Comparison of ENCODE assay signal across 28 cellular contexts in genomic region chr10:132480356-132480755, GRCh38. TPM values are rescaled to one million over a fixed set of nuclear protein-coding genes. Genes with fewer than 3 reads are reported as not detected.
DNase-seq lines count a peak whose midpoint lies in the region; ATAC-seq, FAIRE-seq and TF ChIP-seq lines count a peak whose summit lies in the region.
"Had no signal": no experiment of that assay in that cellular context is flagged by ENCODE, and none has a peak within 500 bp of the region (broad histone marks: within the 10 kb centered on the region; RNA-seq: fewer than 3 reads in every experiment).

No MANE protein-coding gene starts in this region.

- H2BK15ac ChIP-seq in neuronal stem cell (ENCODE audit: low read length): no peak overlapping the region
- H2BK15ac ChIP-seq in H9 (ENCODE audit: low read depth, low read length): no peak overlapping the region

- no peak overlapping the region for H4K91ac ChIP-seq in neuronal stem cell (ENCODE audit: low read depth, low read length, poor library complexity)
- H4K91ac ChIP-seq in H9 (ENCODE audit: insufficient read length, low read depth, low read length): no peak overlapping the region

- no peak overlapping the region for H3K4me3 Mint-ChIP-seq in CD14-positive monocyte
- no peak overlapping the region for H3K4me3 Mint-ChIP-seq in H9
- H3K4me3 Mint-ChIP-seq: activated CD8-positive, alpha-beta T cell treated with anti-CD3 and anti-CD28 coated beads, Interleukin-2, amount 10 ng/mL, durations not matched to agents 7 days and 5 days; endodermal cell had no signal

- H3K23me2 ChIP-seq in H9 (ENCODE audit: insufficient read length, low read depth, low read length, poor library complexity, severe bottlenecking): no peaks in the 10 kb centered on the region

- H3K4ac ChIP-seq in neuronal stem cell (ENCODE audit: low read length) (no peak overlapping the region), H9 (ENCODE audit: low read depth, low read length) (no peak overlapping the region)

- no peaks in the 10 kb centered on the region for H3K27me3 ChIP-seq in bronchial epithelial cell (ENCODE audit: control insufficient read depth, insufficient read depth, low read length)
- H3K27me3 ChIP-seq in neuronal stem cell (ENCODE audit: control insufficient read depth in 3 of 3, insufficient read depth in 3 of 3, low read depth in 1 of 3, low read length in 3 of 3): no peaks in the 10 kb centered on the region
- no peaks in the 10 kb centered on the region; the same call in 1 of the 2 replicates for H3K27me3 ChIP-seq in H9 (ENCODE audit: insufficient read depth, low read length)
- H3K27me3 ChIP-seq: Peyer's patch had no signal

- no peaks in the 10 kb centered on the region for H3K36me3 ChIP-seq in bronchial epithelial cell (ENCODE audit: control insufficient read depth, insufficient read depth, low read length)
- H3K36me3 ChIP-seq in neuronal stem cell (replicated peaks in 1 of 2; ENCODE audit: control insufficient read depth in 2 of 2, insufficient read depth in 2 of 2, low read length in 2 of 2): no peaks in the 10 kb centered on the region
- H3K36me3 ChIP-seq: BE2C, breast epithelium, Peyer's patch had no signal

- H2BK12ac ChIP-seq in neuronal stem cell (ENCODE audit: low read length) (no peak overlapping the region), H9 (ENCODE audit: insufficient read length, low read depth, low read length) (no peak overlapping the region)

- DNase-seq in cardiac septum (ENCODE audit: low spot score): peak; percentile 50
- no peak for DNase-seq in left ventricle myocardium superior
- DNase-seq in bronchial epithelial cell (ENCODE audit: low read depth): peak; percentile 43
- DNase-seq in neuronal stem cell (ENCODE audit: low spot score): no peak
- no peak for DNase-seq in amniotic stem cell (lab: John Stamatoyannopoulos, UW)
- no peak for DNase-seq in CD14-positive monocyte (ENCODE audit: low spot score)
- DNase-seq in DMS53 (lab: John Stamatoyannopoulos, UW): no peak
- DNase-seq in H9: no peak
- DNase-seq: activated CD4-positive, CD25-positive, alpha-beta regulatory T cell treated with anti-CD3 and anti-CD28 coated beads, Interleukin-2, amount 50 U/mL, for 72 hours; activated CD8-positive, alpha-beta T cell treated with anti-CD3 and anti-CD28 coated beads, Interleukin-2, amount 10 ng/mL, durations not matched to agents 7 days and 5 days; activated naive CD4-positive, alpha-beta T cell; BE2C; cortex of kidney; DND-41; endodermal cell; kidney glomerular epithelial cell; mesenchymal stem cell; NCI-H1417 treated with DMSO at 0.1 percent for 48 hours; NCI-H510A treated with DMSO at 0.1 percent for 48 hours; NK-92 treated with Interleukin-12 subunit alpha and Interleukin-12 subunit beta, amount 100 ng/mL, for 24 hours; substantia nigra had no signal

- H3K27ac ChIP-seq in neuronal stem cell (replicated peaks; ENCODE audit: low read length) (no peak overlapping the region), H9 (ENCODE audit: insufficient read length, low read depth, low read length) (no peak overlapping the region)
- H3K27ac ChIP-seq: breast epithelium, HL-60, Peyer's patch had no signal

- H2BK5ac ChIP-seq in neuronal stem cell (ENCODE audit: low read length): no peak overlapping the region
- H2BK5ac ChIP-seq in H9 (ENCODE audit: insufficient read length, low read length): no peak overlapping the region

- no peak for ATAC-seq in left ventricle myocardium superior
- ATAC-seq: activated CD8-positive, alpha-beta T cell treated with anti-CD3 and anti-CD28 coated beads, Interleukin-2, amount 10 ng/mL, durations not matched to agents 7 days and 5 days; HCT116 had no signal

- peak; percentile 81 for FAIRE-seq in bronchial epithelial cell (lab: Jason Lieb, UNC)
- FAIRE-seq: GM19239, TTC549 had no signal

- no peak overlapping the region for H2BK20ac ChIP-seq in H9 (ENCODE audit: low read depth, low read length, poor library complexity, severe bottlenecking)

- H3K4me3 ChIP-seq in bronchial epithelial cell (ENCODE audit: low read depth, low read length) (no peak overlapping the region), neuronal stem cell (ENCODE audit: low read length in 2 of 2) (no peak overlapping the region)
- H3K4me3 ChIP-seq: breast epithelium, Peyer's patch, smooth muscle cell had no signal

- peaks cover 0 to 4% of the 10 kb centered on the region in 2 donors for H3K9me3 ChIP-seq in neuronal stem cell (replicated peaks in 1 of 2; ENCODE audit: control insufficient read depth in 2 of 2, insufficient read depth in 1 of 2, low read depth in 1 of 2, low read length in 2 of 2)
- H3K9me3 ChIP-seq in H9 (ENCODE audit: control insufficient read depth, low read depth, low read length): no peaks in the 10 kb centered on the region
- H3K9me3 ChIP-seq: BE2C, breast epithelium, Peyer's patch had no signal

- H4K5ac ChIP-seq in H9 (ENCODE audit: insufficient read length, low read depth, low read length): no peak overlapping the region

- H3K23ac ChIP-seq in neuronal stem cell (ENCODE audit: low read depth, low read length, poor library complexity) (no peak overlapping the region), H9 (ENCODE audit: insufficient read length, low read depth, low read length) (no peak overlapping the region)

- TF ChIP-seq CTCF in bronchial epithelial cell (IDR thresholded peaks at IDR 0.05; ENCODE audit: insufficient read depth, low read length, severe bottlenecking): no peak
- TF ChIP-seq CTCF in CD14-positive monocyte (IDR thresholded peaks at IDR 0.05): no peak
- TF ChIP-seq CTCF in H9 (conservative IDR thresholded peaks at IDR 0.05): no peak

- H3K9ac ChIP-seq in neuronal stem cell (ENCODE audit: low read depth, low read length, poor library complexity) (no peak overlapping the region), H9 (ENCODE audit: extremely low read depth, insufficient read length, low read length) (no peak overlapping the region)

- H2AK5ac ChIP-seq in neuronal stem cell (ENCODE audit: low read depth, low read length): peak overlapping the region; percentile 24
- H2AK5ac ChIP-seq in H9 (ENCODE audit: insufficient read length, low read length): no peak overlapping the region

- no peaks in the 10 kb centered on the region for H3K9me3 Mint-ChIP-seq in CD14-positive monocyte
- peaks cover 0 to 5% of the 10 kb centered on the region in 2 experiments; a peak in 2 of 5 replicates for H3K9me3 Mint-ChIP-seq in H9

- H3K4me2 ChIP-seq in neuronal stem cell (ENCODE audit: insufficient read depth, low read length, poor library complexity, severe bottlenecking): no peak overlapping the region
- H3K4me2 ChIP-seq in H9 (ENCODE audit: insufficient read depth, insufficient read length, low read length): no peak overlapping the region
- H3K4me2 ChIP-seq: smooth muscle cell had no signal

- H3K4me1 Mint-ChIP-seq in CD14-positive monocyte: no peaks in the 10 kb centered on the region
- peaks cover 17 to 20% of the 10 kb centered on the region in 2 experiments for H3K4me1 Mint-ChIP-seq in H9
- H3K4me1 Mint-ChIP-seq: endodermal cell had no signal

- H3K56ac ChIP-seq in H9 (ENCODE audit: insufficient read length, low read depth, low read length): no peak overlapping the region

- H3K14ac ChIP-seq in neuronal stem cell (ENCODE audit: low read length) (no peak overlapping the region), H9 (ENCODE audit: insufficient read depth, low read length) (no peak overlapping the region)

- H3K27me3 Mint-ChIP-seq in CD14-positive monocyte (ENCODE audit: low read depth in 3 of 3) (peaks cover 9 to 18% (median 13%) of the 10 kb centered on the region in 3 donors), H9 (ENCODE audit: low read depth) (peaks cover 20% of the 10 kb centered on the region)

- H4K20me1 ChIP-seq in H9 (ENCODE audit: control insufficient read depth, insufficient read depth, insufficient read length): no peaks in the 10 kb centered on the region

- H3K79me2 ChIP-seq in H9 (ENCODE audit: insufficient read depth, low read length): no peaks in the 10 kb centered on the region

- intact Hi-C loops in cardiac septum (cut with DNase I) (no loop called here), left ventricle myocardium superior (cut with micrococcal nuclease) (no loop called here), CD14-positive monocyte (cut with micrococcal nuclease) (no loop called here)

- H3K27ac Mint-ChIP-seq in CD14-positive monocyte: no peak overlapping the region
- no peak overlapping the region; a peak in 1 of 7 replicates for H3K27ac Mint-ChIP-seq in H9
- H3K27ac Mint-ChIP-seq: activated CD8-positive, alpha-beta T cell treated with anti-CD3 and anti-CD28 coated beads, Interleukin-2, amount 10 ng/mL, durations not matched to agents 7 days and 5 days; endodermal cell had no signal

- H2BK120ac ChIP-seq in neuronal stem cell (ENCODE audit: low read depth, low read length) (no peak overlapping the region), H9 (ENCODE audit: low read depth, low read length, poor library complexity, severe bottlenecking) (no peak overlapping the region)

- H3K79me1 ChIP-seq in neuronal stem cell (ENCODE audit: low read depth, low read length) (peaks cover 1% of the 10 kb centered on the region), H9 (ENCODE audit: insufficient read depth, low read depth, low read length, poor library complexity, severe bottlenecking) (no peaks in the 10 kb centered on the region)

- H3K18ac ChIP-seq in neuronal stem cell (ENCODE audit: low read length) (no peak overlapping the region), H9 (ENCODE audit: insufficient read length, low read depth, low read length) (no peak overlapping the region)

- peaks cover 16 to 24% of the 10 kb centered on the region in 2 donors for H3K4me1 ChIP-seq in neuronal stem cell (ENCODE audit: control insufficient read depth in 2 of 2, insufficient read depth in 1 of 2, low read depth in 1 of 2, low read length in 2 of 2)
- no peaks in the 10 kb centered on the region; the same call in 1 of the 2 replicates for H3K4me1 ChIP-seq in H9 (ENCODE audit: insufficient read depth, low read length)
- H3K4me1 ChIP-seq: BE2C, breast epithelium had no signal

- no CpG with 5 or more reads among the region's 7 CpGs for WGBS in neuronal stem cell (ENCODE audit: extremely low coverage in 2 of 2, insufficient read length in 2 of 2, insufficient replicate concordance in 1 of 2), 2 donors
- no CpG with 5 or more reads among the region's 7 CpGs for WGBS in H9 (ENCODE audit: extremely low coverage, insufficient read length, low lambda C conversion rate)

- H4K8ac ChIP-seq in neuronal stem cell (ENCODE audit: low read depth, low read length) (no peak overlapping the region), H9 (replicated peaks; ENCODE audit: insufficient read length, low read depth, low read length) (no peak overlapping the region)

- H3K36me3 Mint-ChIP-seq in CD14-positive monocyte (no peaks in the 10 kb centered on the region), H9 (ENCODE audit: insufficient read depth in 1 of 3, low read depth in 3 of 3) (no peaks in the 10 kb centered on the region; a peak in 1 of 7 replicates)

- H2AFZ ChIP-seq in neuronal stem cell (ENCODE audit: low read length) (no peak overlapping the region), H9 (ENCODE audit: low read length) (no peak overlapping the region)

- H3T11ph ChIP-seq in H9 (ENCODE audit: low read length): no peak overlapping the region

RNA-seq across cellular contexts. Expression of gene INPP5A, which starts 57.2 kb away (rescaled TPM):
- 121 TPM for total RNA-seq in cardiac septum
- 108 TPM for total RNA-seq in left ventricle myocardium superior
- 22.8 and 29.5 TPM in 2 replicates for total RNA-seq in bronchial epithelial cell
- 13.4 TPM for polyA plus RNA-seq in neuronal stem cell (2013, experiment 1 of 2)
- polyA plus RNA-seq in neuronal stem cell (2013, experiment 2 of 2): 13.7 TPM
- polyA plus RNA-seq in CD14-positive monocyte: 1 to 10 TPM in 1 of 2 donors, under 1 TPM in 1; 0.87 to 2.9 TPM
- 17.7 and 19.1 TPM in 2 replicates for total RNA-seq in H9 (2021)

Comparison
In these comparisons a context has a peak if more than half of its experiments do, and no peak if none do; other contexts are left out.
1. DNase-seq: peak in cardiac septum (single experiment) and bronchial epithelial cell (single experiment); none in left ventricle myocardium superior (single experiment), neuronal stem cell (single experiment), amniotic stem cell (single experiment), CD14-positive monocyte (single experiment), DMS53 (single experiment) and H9 (single experiment).